ENCODE assay signal across 8 cellular contexts in the genomic region with DNA sequence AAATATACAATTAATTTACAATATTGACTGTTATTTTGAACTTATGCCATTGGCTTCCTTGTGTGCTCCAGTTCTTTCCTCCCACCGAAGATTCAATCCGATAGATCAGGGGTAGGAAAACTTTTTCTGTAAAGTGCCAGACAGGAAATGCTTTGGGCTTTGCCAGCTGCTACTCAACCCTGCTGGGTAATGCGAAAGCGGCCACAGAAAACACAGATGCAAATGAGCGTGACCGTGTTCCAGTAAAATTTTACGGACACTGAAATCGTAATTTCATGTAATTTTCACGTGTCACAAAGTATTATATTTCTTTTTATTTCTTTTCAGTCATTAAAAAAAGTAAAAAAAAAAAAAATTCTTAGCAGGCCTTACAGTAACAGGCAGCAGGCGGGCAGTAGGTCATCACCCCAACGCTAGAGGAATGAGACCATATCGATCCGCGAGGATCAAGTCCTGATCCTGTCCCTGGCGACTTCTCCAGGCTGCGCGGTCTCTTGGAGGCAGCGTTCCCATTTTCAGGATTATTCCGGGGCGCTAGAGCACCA. TPM values are rescaled to one million over a fixed set of nuclear protein-coding genes. Genes with fewer than 3 reads are reported as not detected.
DNase-seq lines count a peak whose midpoint lies in the region; ATAC-seq and TF ChIP-seq lines count a peak whose summit lies in the region.

No MANE protein-coding gene starts in this region.

- no peak for ATAC-seq in activated CD8-positive, alpha-beta T cell treated with anti-CD3 and anti-CD28 coated beads, Interleukin-2, amount 10 ng/mL, durations not matched to agents 7 days and 5 days

- POLR2A ChIA-PET in activated CD8-positive, alpha-beta T cell treated with anti-CD3 and anti-CD28 coated beads, Interleukin-2, amount 10 ng/mL, durations not matched to agents 7 days and 5 days (lab: Charles Lee): interaction anchor here (0.9 to 4.1 kb wide), 10 partner anchors 12 to 313 kb away, joined by 3 to 26 read pairs (median 6); partner anchors contain the start of genes C9orf40 and CARNMT1

- no peak overlapping the region for H2BK5ac ChIP-seq in H9 (ENCODE audit: insufficient read length, low read length)

- H4K91ac ChIP-seq in H9 (ENCODE audit: insufficient read length, low read depth, low read length): no peak overlapping the region

- no peak overlapping the region for H2AFZ ChIP-seq in H9 (ENCODE audit: low read length)

- peak overlapping the region; percentile 86 for H3K18ac ChIP-seq in H9 (ENCODE audit: insufficient read length, low read depth, low read length)

- H3T11ph ChIP-seq in H9 (ENCODE audit: low read length): no peak overlapping the region

- 0 out of 7 replicates have a peak, but pooled peaks cover 0 to 4% (median 0%) of the 10 kb centered on the region in 3 experiments for H3K36me3 Mint-ChIP-seq in H9 (ENCODE audit: insufficient read depth in 1 of 3, low read depth in 3 of 3)
- peaks cover 33% of the 10 kb centered on the region for H3K36me3 Mint-ChIP-seq in activated CD8-positive, alpha-beta T cell treated with anti-CD3 and anti-CD28 coated beads, Interleukin-2, amount 10 ng/mL, durations not matched to agents 7 days and 5 days (ENCODE audit: low read depth)
- no peaks in the 10 kb centered on the region for H3K36me3 Mint-ChIP-seq in nephron (ENCODE audit: low read depth)

- H3K4me3 Mint-ChIP-seq in H9: peak overlapping the region; percentile 88 to 96
- H3K4me3 Mint-ChIP-seq in activated CD8-positive, alpha-beta T cell treated with anti-CD3 and anti-CD28 coated beads, Interleukin-2, amount 10 ng/mL, durations not matched to agents 7 days and 5 days: peak overlapping the region; percentile 94
- peak overlapping the region; percentile 89 to 96 (median 94) for H3K4me3 Mint-ChIP-seq in nephron

- no peaks in the 10 kb centered on the region for H3K79me1 ChIP-seq in H9 (ENCODE audit: insufficient read depth, low read depth, low read length, poor library complexity, severe bottlenecking)

- no CpG with 5 or more reads among the region's 20 CpGs for WGBS in H9 (ENCODE audit: extremely low coverage, insufficient read length, low lambda C conversion rate)
- WGBS in esophagus, 2 donors: 2 to 3% methylated on average over 20 of the region's 20 CpGs

- H3K9me3 ChIP-seq in H9 (ENCODE audit: control insufficient read depth, low read depth, low read length) (no peaks in the 10 kb centered on the region), esophagus (ENCODE audit: control insufficient read depth in 2 of 2, insufficient read depth in 1 of 2, low read depth in 1 of 2, low read length in 1 of 2) (no peaks in the 10 kb centered on the region), uterus (no peaks in the 10 kb centered on the region)

- no peak overlapping the region for H3K56ac ChIP-seq in H9 (ENCODE audit: insufficient read length, low read depth, low read length)

- H3K27me3 Mint-ChIP-seq in H9 (ENCODE audit: low read depth): no peaks in the 10 kb centered on the region; the same call in 1 of the 2 replicates
- no peaks in the 10 kb centered on the region for H3K27me3 Mint-ChIP-seq in activated CD8-positive, alpha-beta T cell treated with anti-CD3 and anti-CD28 coated beads, Interleukin-2, amount 10 ng/mL, durations not matched to agents 7 days and 5 days (ENCODE audit: low read depth)
- peaks cover 10% of the 10 kb centered on the region for H3K27me3 Mint-ChIP-seq in nephron (ENCODE audit: low read depth)

- H3K4me1 ChIP-seq in H9 (ENCODE audit: insufficient read depth, low read length) (peaks cover 2% of the 10 kb centered on the region; the same call in 1 of the 2 replicates), esophagus (ENCODE audit: control insufficient read depth in 2 of 2, insufficient read depth in 2 of 2, low read length in 1 of 2) (peaks cover 2 to 4% of the 10 kb centered on the region in 2 donors), uterus (peaks cover 0 to 9% of the 10 kb centered on the region in 2 donors)

- peak overlapping the region; percentile 83; the same call in 1 of the 2 replicates for H3K14ac ChIP-seq in H9 (ENCODE audit: insufficient read depth, low read length)

- no peak overlapping the region for H4K8ac ChIP-seq in H9 (replicated peaks; ENCODE audit: insufficient read length, low read depth, low read length)

- H4K20me1 ChIP-seq in H9 (ENCODE audit: control insufficient read depth, insufficient read depth, insufficient read length): no peaks in the 10 kb centered on the region

- intact Hi-C loops in uterus (cut with DNase I; ENCODE audit: low total_unique reads): loop anchor here (10.0 kb wide), 1 partner anchor 133 kb away; the partner anchor contains the start of gene C9orf40

- TF ChIP-seq POLR2A in uterus (IDR thresholded peaks at IDR 0.05): no peak

- H3K9me3 Mint-ChIP-seq in H9 (no peaks in the 10 kb centered on the region; a peak in 1 of 5 replicates), nephron (no peaks in the 10 kb centered on the region)
- H3K9me3 Mint-ChIP-seq in activated CD8-positive, alpha-beta T cell treated with anti-CD3 and anti-CD28 coated beads, Interleukin-2, amount 10 ng/mL, durations not matched to agents 7 days and 5 days (ENCODE audit: insufficient read depth): no peaks in the 10 kb centered on the region

- no peak overlapping the region for H2BK12ac ChIP-seq in H9 (ENCODE audit: insufficient read length, low read depth, low read length)

- peak overlapping the region; percentile 70 for H3K4me2 ChIP-seq in H9 (ENCODE audit: insufficient read depth, insufficient read length, low read length)

- H3K23ac ChIP-seq in H9 (ENCODE audit: insufficient read length, low read depth, low read length): no peak overlapping the region

- peak overlapping the region; percentile 76 for H3K9ac ChIP-seq in H9 (ENCODE audit: extremely low read depth, insufficient read length, low read length)

- CTCF ChIA-PET in activated CD8-positive, alpha-beta T cell treated with anti-CD3 and anti-CD28 coated beads, Interleukin-2, amount 10 ng/mL, durations not matched to agents 7 days and 5 days (lab: Charles Lee): interaction anchor here (0.6 to 3.3 kb wide), 16 partner anchors 9 to 320 kb away, joined by 3 to 27 read pairs (median 3); partner anchors contain the start of genes C9orf40 and CARNMT1

- H2BK120ac ChIP-seq in H9 (ENCODE audit: low read depth, low read length, poor library complexity, severe bottlenecking): no peak overlapping the region

- H3K27me3 ChIP-seq in H9 (ENCODE audit: insufficient read depth, low read length) (no peaks in the 10 kb centered on the region), esophagus (ENCODE audit: control insufficient read depth in 1 of 2, insufficient read depth in 2 of 2, low read length in 2 of 2) (no peaks in the 10 kb centered on the region), uterus (no peaks in the 10 kb centered on the region)

- no peak overlapping the region for H3K27ac ChIP-seq in H9 (ENCODE audit: insufficient read length, low read depth, low read length)
- H3K27ac ChIP-seq in esophagus (ENCODE audit: low read depth in 2 of 2, low read length in 1 of 2): peak overlapping the region; percentile 99
- peak overlapping the region; percentile 93 to 96 for H3K27ac ChIP-seq in uterus

- H3K23me2 ChIP-seq in H9 (ENCODE audit: insufficient read length, low read depth, low read length, poor library complexity, severe bottlenecking): peaks cover 8% of the 10 kb centered on the region

- DNase-seq in NCI-H1092 treated with DMSO at 0.1 percent for 48 hours (lab: John Stamatoyannopoulos, UW) (peak; percentile 21), NCI-H1092 (lab: John Stamatoyannopoulos, UW) (no peak), H9 (no peak), NCI-H1048 (lab: John Stamatoyannopoulos, UW) (peak; percentile 8), uterus (peak in 1 of 2 donors; percentile 33)
- DNase-seq in activated CD8-positive, alpha-beta T cell treated with anti-CD3 and anti-CD28 coated beads, Interleukin-2, amount 10 ng/mL, durations not matched to agents 7 days and 5 days: peak; percentile 68

- no peak for TF ChIP-seq CTCF in H9 (conservative IDR thresholded peaks at IDR 0.05)
- no peak for TF ChIP-seq CTCF in nephron (IDR thresholded peaks at IDR 0.05; ENCODE audit: unreplicated experiment in 3 of 3)
- TF ChIP-seq CTCF in uterus (IDR thresholded peaks at IDR 0.05): no peak

- no peak overlapping the region for H3K4ac ChIP-seq in H9 (ENCODE audit: low read depth, low read length)

- H2BK20ac ChIP-seq in H9 (ENCODE audit: low read depth, low read length, poor library complexity, severe bottlenecking): no peak overlapping the region

- H3K4me1 Mint-ChIP-seq in H9 (peaks cover 36 to 48% of the 10 kb centered on the region in 2 experiments), nephron (peaks cover 31% of the 10 kb centered on the region)
- H3K4me1 Mint-ChIP-seq in activated CD8-positive, alpha-beta T cell treated with anti-CD3 and anti-CD28 coated beads, Interleukin-2, amount 10 ng/mL, durations not matched to agents 7 days and 5 days (ENCODE audit: low read depth): peaks cover 62% of the 10 kb centered on the region

- H3K4me3 ChIP-seq in esophagus (ENCODE audit: low read depth in 1 of 2, low read length in 2 of 2) (peak overlapping the region; percentile 75 to 84), uterus (peak overlapping the region; percentile 90 to 96)

- H4K5ac ChIP-seq in H9 (ENCODE audit: insufficient read length, low read depth, low read length): no peak overlapping the region

- no peak overlapping the region for H2AK5ac ChIP-seq in H9 (ENCODE audit: insufficient read length, low read length)

- H3K79me2 ChIP-seq in H9 (ENCODE audit: insufficient read depth, low read length): no peaks in the 10 kb centered on the region; the same call in 1 of the 2 replicates

- H3K36me3 ChIP-seq in esophagus (ENCODE audit: control insufficient read depth in 2 of 2, insufficient read depth in 2 of 2, low read length in 1 of 2): no peaks in the 10 kb centered on the region
- H3K36me3 ChIP-seq in uterus: no peaks in the 10 kb centered on the region

- H3K27ac Mint-ChIP-seq in H9 (peak overlapping the region; percentile 93 to 98 (median 98)), nephron (peak overlapping the region; percentile 72 to 85 (median 83))
- peak overlapping the region; percentile 97 for H3K27ac Mint-ChIP-seq in activated CD8-positive, alpha-beta T cell treated with anti-CD3 and anti-CD28 coated beads, Interleukin-2, amount 10 ng/mL, durations not matched to agents 7 days and 5 days

- no peak overlapping the region for H2BK15ac ChIP-seq in H9 (ENCODE audit: low read depth, low read length)

RNA-seq across cellular contexts. Expression of gene NMRK1, which starts 0.6 kb away (rescaled TPM):
- total RNA-seq in H9 (2021): 2.7 and 3.0 TPM in 2 replicates
- 10 to 100 TPM; 26.9 to 28.2 TPM for total RNA-seq in activated CD8-positive, alpha-beta T cell treated with anti-CD3 and anti-CD28 coated beads, Interleukin-2, amount 10 ng/mL, durations not matched to agents 7 days and 5 days
- 100 to 1,000 TPM in 1 of 2 donors, 10 to 100 TPM in 1; 39.2 to 127 TPM for polyA plus RNA-seq in esophagus
- 10 to 100 TPM in 3 of 4 donors, 1 to 10 TPM in 1; 1.3 to 32.5 (median 15.6) TPM for total RNA-seq in uterus

RNA-seq across cellular contexts. Expression of gene OSTF1, which starts 1.0 kb away (rescaled TPM):
- total RNA-seq in H9 (2021) (16.1 and 16.4 TPM in 2 replicates), uterus (10 to 100 TPM in 3 of 4 donors, 1 to 10 TPM in 1; 3.3 to 54.4 (median 32.2) TPM)
- total RNA-seq in activated CD8-positive, alpha-beta T cell treated with anti-CD3 and anti-CD28 coated beads, Interleukin-2, amount 10 ng/mL, durations not matched to agents 7 days and 5 days: 100 to 1,000 TPM; 126 to 132 TPM
- 100 to 1,000 TPM in 1 of 2 donors, 10 to 100 TPM in 1; 99.6 to 127 TPM for polyA plus RNA-seq in esophagus

RNA-seq across cellular contexts. Expression of gene CARNMT1, which starts 59.3 kb away (rescaled TPM):
- total RNA-seq in H9 (2021) (34.9 and 38.2 TPM in 2 replicates), uterus (10 to 100 TPM; 19.2 to 74.3 (median 22.8) TPM)
- total RNA-seq in activated CD8-positive, alpha-beta T cell treated with anti-CD3 and anti-CD28 coated beads, Interleukin-2, amount 10 ng/mL, durations not matched to agents 7 days and 5 days: 10 to 100 TPM; 30.9 to 34.0 TPM
- 1 to 10 TPM; 5.4 to 5.8 TPM for polyA plus RNA-seq in esophagus

Comparison
In these comparisons a context has a peak if more than half of its experiments do, and no peak if none do; other contexts are left out.
1. DNase-seq: peak in NCI-H1092 treated with DMSO at 0.1 percent for 48 hours (single experiment), NCI-H1048 (single experiment) and activated CD8-positive, alpha-beta T cell treated with anti-CD3 and anti-CD28 coated beads, Interleukin-2, amount 10 ng/mL, durations not matched to agents 7 days and 5 days (single experiment); none in NCI-H1092 (single experiment) and H9 (single experiment).
2. Peak in every context shown above with its lines, with median percentiles within 50 percentile points of each other: H3K27ac Mint-ChIP-seq and H3K4me3 Mint-ChIP-seq.